ENCODE assay signal across 9 cellular contexts in the genomic region with DNA sequence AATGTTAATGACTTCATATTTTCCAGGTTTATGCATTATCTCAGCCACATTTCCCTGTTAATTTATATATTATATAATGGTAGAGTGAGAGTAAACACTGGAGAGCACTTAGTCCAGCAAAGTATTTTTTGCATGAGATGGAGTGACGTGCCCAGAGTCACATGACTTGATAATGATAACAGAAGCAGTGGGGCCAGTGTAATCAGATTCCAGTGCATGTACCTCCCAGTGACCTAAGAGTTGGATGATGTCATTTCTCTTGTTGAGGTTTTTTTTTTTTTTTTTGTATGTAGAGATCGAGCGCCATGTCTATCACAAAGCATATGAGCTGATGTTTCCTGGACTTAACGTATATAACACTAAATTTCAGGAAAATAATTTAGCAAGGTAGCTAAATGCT.
"Had no signal": no experiment of that assay in that cellular context is flagged by ENCODE, and none has a peak within 500 bp of the region (broad histone marks: within the 10 kb centered on the region; RNA-seq: fewer than 3 reads in every experiment).

No MANE protein-coding gene starts in this region.

- H3K9ac ChIP-seq: KMS-11 had no signal

- H3K4me3 ChIP-seq: GM23338, HAP-1 had no signal

- ATAC-seq: GM23338, HCT116 had no signal

- FAIRE-seq: H1 had no signal

- H3K36me3 ChIP-seq: HAP-1 had no signal

- H3K27ac ChIP-seq: HL-60, KMS-11 had no signal

- H2AFZ ChIP-seq: GM23338 had no signal

- H3K4me2 ChIP-seq: GM23338, KMS-11 had no signal

- DNase-seq: H7, IMR-90, KBM-7 had no signal
